In genomic region chr15:87567399-87567798, GRCh38 we compare ENCODE assay signal across 21 cellular contexts.
DNase-seq lines count a peak whose midpoint lies in the region; ATAC-seq and FAIRE-seq lines count a peak whose summit lies in the region.
"Had no signal": no experiment of that assay in that cellular context is flagged by ENCODE, and none has a peak within 500 bp of the region (broad histone marks: within the 10 kb centered on the region; RNA-seq: fewer than 3 reads in every experiment).

No MANE protein-coding gene starts in this region.

- ATAC-seq in Right ventricle myocardium superior (ENCODE audit: poor library complexity): peak; percentile 59

- intact Hi-C loops in Right ventricle myocardium superior (cut with DNase I): no loop called here
- intact Hi-C loops in cardiac septum (cut with DNase I): no loop called here

- peak; percentile 43 for FAIRE-seq in endometrium (lab: Jason Lieb, UNC)
- FAIRE-seq: D721Med, G401.6, GM12892, H1 had no signal

- DNase-seq in Right ventricle myocardium superior: no peak
- no peak for DNase-seq in cardiac septum (ENCODE audit: low spot score)
- peak; percentile 16 for DNase-seq in AG20443 (ENCODE audit: low spot score)
- peak; percentile 5 for DNase-seq in fibroblast of the conjunctiva (ENCODE audit: low read depth)
- no peak for DNase-seq in DMS53 treated with DMSO at 0.1 percent for 48 hours (lab: John Stamatoyannopoulos, UW; ENCODE audit: unreplicated experiment)
- DNase-seq in NCI-H2029 treated with DMSO at 0.1 percent for 48 hours (lab: John Stamatoyannopoulos, UW): no peak
- DNase-seq in DMS 273 treated with DMSO at 0.1 percent for 48 hours (lab: John Stamatoyannopoulos, UW): no peak
- DNase-seq: AML-193; BE2C; CD4-positive, alpha-beta T cell; CD8-positive, alpha-beta memory T cell; DMS53; DND-41; GM23248; H7; HCEC 1CT had no signal

Comparison
In these comparisons a context has a peak if more than half of its experiments do, and no peak if none do; other contexts are left out.
1. DNase-seq: peak in AG20443 (single experiment) and fibroblast of the conjunctiva (single experiment); none in Right ventricle myocardium superior (single experiment), cardiac septum (single experiment), DMS53 treated with DMSO at 0.1 percent for 48 hours (single experiment), NCI-H2029 treated with DMSO at 0.1 percent for 48 hours (single experiment) and DMS 273 treated with DMSO at 0.1 percent for 48 hours (single experiment).